Comparison of ENCODE assay signal across 8 cellular contexts in genomic region chr2:86221066-86221684, GRCh38. TPM values are rescaled to one million over a fixed set of nuclear protein-coding genes. Genes with fewer than 3 reads are reported as not detected.
DNase-seq lines count a peak whose midpoint lies in the region; ATAC-seq and TF ChIP-seq lines count a peak whose summit lies in the region.

No MANE protein-coding gene starts in this region.

- no peaks in the 10 kb centered on the region for H3K79me2 ChIP-seq in hepatocyte

- no peaks in the 10 kb centered on the region for H4K20me1 ChIP-seq in hepatocyte (ENCODE audit: insufficient read depth, poor library complexity, severe bottlenecking)

- no peak overlapping the region for H3K4me2 ChIP-seq in hepatocyte

- H3K9me3 ChIP-seq in hepatocyte (ENCODE audit: low read depth), result no peaks in the 10 kb centered on the region

- peak; percentile 34 for ATAC-seq in activated naive CD8-positive, alpha-beta T cell treated with anti-CD3 and anti-CD28 coated beads, Interleukin-2, amount 10 ng/mL, durations not matched to agents 7 days and 5 days (ENCODE audit: low read depth)
- ATAC-seq in GM18870 (IDR thresholded peaks at IDR 0.05; ENCODE audit: unreplicated experiment), result no peak
- ATAC-seq in HG03108 (IDR thresholded peaks at IDR 0.05; ENCODE audit: unreplicated experiment), result no peak

- H3K9me2 ChIP-seq in hepatocyte (replicated peaks; ENCODE audit: insufficient read depth), result no peaks in the 10 kb centered on the region

- no peak overlapping the region for H3K4me3 Mint-ChIP-seq in activated naive CD8-positive, alpha-beta T cell treated with anti-CD3 and anti-CD28 coated beads, Interleukin-2, amount 10 ng/mL, durations not matched to agents 7 days and 5 days

- peaks cover 6% of the 10 kb centered on the region for H3K9me3 Mint-ChIP-seq in activated naive CD8-positive, alpha-beta T cell treated with anti-CD3 and anti-CD28 coated beads, Interleukin-2, amount 10 ng/mL, durations not matched to agents 7 days and 5 days

- TF ChIP-seq CTCF in hepatocyte (IDR thresholded peaks at IDR 0.05; ENCODE audit: poor library complexity), result peak; percentile 93

- no peak overlapping the region for H3K27ac ChIP-seq in hepatocyte

- H3K36me3 Mint-ChIP-seq in activated naive CD8-positive, alpha-beta T cell treated with anti-CD3 and anti-CD28 coated beads, Interleukin-2, amount 10 ng/mL, durations not matched to agents 7 days and 5 days, result peaks cover 7% of the 10 kb centered on the region

- POLR2A ChIA-PET in activated naive CD8-positive, alpha-beta T cell treated with anti-CD3 and anti-CD28 coated beads, Interleukin-2, amount 10 ng/mL, durations not matched to agents 7 days and 5 days (lab: Charles Lee), result interaction anchor here (0.8 to 1.3 kb wide), 2 partner anchors 21 to 147 kb away, joined by 3 to 5 read pairs; partner anchors contain the start of gene MRPL35

- no peak overlapping the region for H3K4me3 ChIP-seq in hepatocyte

- WGBS in hepatocyte (ENCODE audit: low lambda C conversion rate, missing lambda C conversion rate), result 53% methylated on average over 5 of the region's 5 CpGs

- H3K27me3 Mint-ChIP-seq in activated naive CD8-positive, alpha-beta T cell treated with anti-CD3 and anti-CD28 coated beads, Interleukin-2, amount 10 ng/mL, durations not matched to agents 7 days and 5 days, result no peaks in the 10 kb centered on the region

- no peaks in the 10 kb centered on the region for H3K36me3 ChIP-seq in hepatocyte (replicated peaks; ENCODE audit: insufficient read depth, low read depth)

- DNase-seq in EL (peak; percentile 50), HT-29 (ENCODE audit: low spot score) (peak; percentile 68), SIG-M5 (lab: John Stamatoyannopoulos, UW) (peak; percentile 42), hepatocyte (ENCODE audit: low spot score) (peak; percentile 73)
- DNase-seq in activated naive CD8-positive, alpha-beta T cell treated with anti-CD3 and anti-CD28 coated beads, Interleukin-2, amount 10 ng/mL, durations not matched to agents 7 days and 5 days, result peak; percentile 71
- DNase-seq in stimulated activated CD4-positive, alpha-beta T cell treated with anti-CD3 and anti-CD28 coated beads, Interleukin-15, amount 100 ng/mL, for 1 hour (ENCODE audit: low read depth in 1 of 2, low spot score in 1 of 2), result peak; percentile 17 to 25

- peaks cover 13% of the 10 kb centered on the region for H3K4me1 ChIP-seq in hepatocyte (ENCODE audit: insufficient read depth)

- H2AFZ ChIP-seq in hepatocyte, result no peak overlapping the region

- H3K27me3 ChIP-seq in hepatocyte, result no peaks in the 10 kb centered on the region

- H3K4me1 Mint-ChIP-seq in activated naive CD8-positive, alpha-beta T cell treated with anti-CD3 and anti-CD28 coated beads, Interleukin-2, amount 10 ng/mL, durations not matched to agents 7 days and 5 days, result peaks cover 26% of the 10 kb centered on the region

- peak overlapping the region; percentile 33 for H3K27ac Mint-ChIP-seq in activated naive CD8-positive, alpha-beta T cell treated with anti-CD3 and anti-CD28 coated beads, Interleukin-2, amount 10 ng/mL, durations not matched to agents 7 days and 5 days

RNA-seq across cellular contexts. Expression of gene MRPL35, which starts 21.9 kb away (rescaled TPM):
- total RNA-seq in HT-29 (2014; rRNA removed; shearing (Covaris generic)), result 13.4 and 14.7 TPM in 2 replicates
- total RNA-seq in activated naive CD8-positive, alpha-beta T cell treated with anti-CD3 and anti-CD28 coated beads, Interleukin-2, amount 10 ng/mL, durations not matched to agents 7 days and 5 days, result 10 to 100 TPM; 38.5 to 39.7 TPM
- 22.4 and 33.1 TPM in 2 replicates for total RNA-seq in hepatocyte
- 23.9 and 36.8 TPM in 2 replicates for polyA plus RNA-seq in hepatocyte

RNA-seq across cellular contexts. Expression of gene IMMT, which starts 25.9 kb away (rescaled TPM):
- 44.3 and 52.1 TPM in 2 replicates for total RNA-seq in HT-29 (2014; rRNA removed; shearing (Covaris generic))
- 100 to 1,000 TPM; 121 to 122 TPM for total RNA-seq in activated naive CD8-positive, alpha-beta T cell treated with anti-CD3 and anti-CD28 coated beads, Interleukin-2, amount 10 ng/mL, durations not matched to agents 7 days and 5 days
- total RNA-seq in hepatocyte, result 60.1 and 63.2 TPM in 2 replicates
- polyA plus RNA-seq in hepatocyte, result 67.9 and 70.7 TPM in 2 replicates

Comparison
In these comparisons a context has a peak if more than half of its experiments do, and no peak if none do; other contexts are left out.
1. DNase-seq: peak in every context shown above with its lines; median percentile 73 in hepatocyte; 71 in activated naive CD8-positive, alpha-beta T cell treated with anti-CD3 and anti-CD28 coated beads, Interleukin-2, amount 10 ng/mL, durations not matched to agents 7 days and 5 days; 68 in HT-29; 50 in EL; 42 in SIG-M5; 21 in stimulated activated CD4-positive, alpha-beta T cell treated with anti-CD3 and anti-CD28 coated beads, Interleukin-15, amount 100 ng/mL, for 1 hour.